In the genomic region with DNA sequence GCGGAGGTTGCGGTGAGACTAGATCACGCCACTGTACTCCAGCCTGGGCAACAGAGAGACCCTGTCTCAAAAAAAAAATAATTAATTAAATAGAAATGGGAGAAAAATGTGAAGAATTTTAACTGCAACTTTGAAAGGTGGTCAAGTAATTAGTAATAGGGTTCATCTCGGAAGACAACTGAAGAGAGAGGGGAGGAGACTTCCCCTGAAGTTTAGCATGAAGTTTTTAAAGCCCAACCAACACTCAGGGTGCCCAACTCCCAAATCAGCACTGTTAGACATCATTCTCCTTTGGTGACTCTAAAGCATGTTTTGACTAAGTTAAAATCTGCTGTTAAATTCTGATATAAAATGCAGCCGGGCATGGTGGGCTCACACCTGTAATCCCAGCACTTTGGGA, we compare ENCODE assay signal across 14 cellular contexts. TPM values are rescaled to one million over a fixed set of nuclear protein-coding genes. Genes with fewer than 3 reads are reported as not detected.
DNase-seq lines count a peak whose midpoint lies in the region; ATAC-seq and TF ChIP-seq lines count a peak whose summit lies in the region.
"Had no signal": no experiment of that assay in that cellular context is flagged by ENCODE, and none has a peak within 500 bp of the region (broad histone marks: within the 10 kb centered on the region; RNA-seq: fewer than 3 reads in every experiment).

No MANE protein-coding gene starts in this region.

- peaks cover 37% of the 10 kb centered on the region for H3K36me3 Mint-ChIP-seq in CD4-positive, alpha-beta T cell (ENCODE audit: low read depth)
- H3K36me3 Mint-ChIP-seq in WTC11 (peaks cover 25% of the 10 kb centered on the region), immature natural killer cell (peaks cover 0 to 4% (median 4%) of the 10 kb centered on the region in 3 donors)

- POLR2A ChIA-PET in CD4-positive, alpha-beta T cell (lab: Charles Lee) = interaction anchor here (1.1 to 4.3 kb wide), 4 partner anchors 10 to 208 kb away, joined by 3 to 42 read pairs (median 18); a partner anchor contains a TSS
- POLR2A ChIA-PET in WTC11 (lab: Charles Lee) = no interaction called here

- no peak overlapping the region for H3K27ac ChIP-seq in CD4-positive, alpha-beta T cell (ENCODE audit: low read depth, low read length)

- peaks cover 8% of the 10 kb centered on the region for H3K36me3 ChIP-seq in H7 (replicated peaks; ENCODE audit: control insufficient read depth, insufficient read depth, low read length)

- H3K27me3 ChIP-seq in CD4-positive, alpha-beta T cell (ENCODE audit: control insufficient read depth, insufficient read depth, low read length) = no peaks in the 10 kb centered on the region
- H3K27me3 ChIP-seq in H7 (ENCODE audit: control insufficient read depth, insufficient read depth, low read length) = no peaks in the 10 kb centered on the region

- peak overlapping the region; percentile 48 for H3K4me3 Mint-ChIP-seq in CD4-positive, alpha-beta T cell
- H3K4me3 Mint-ChIP-seq in WTC11 (peak overlapping the region; percentile 98), immature natural killer cell (peak overlapping the region in 3 of 5 donors; percentile 17 to 36 (median 32))

- no peaks in the 10 kb centered on the region for H3K9me3 Mint-ChIP-seq in CD4-positive, alpha-beta T cell
- H3K9me3 Mint-ChIP-seq in WTC11 (no peaks in the 10 kb centered on the region), immature natural killer cell (no peaks in the 10 kb centered on the region)

- CTCF ChIA-PET in CD4-positive, alpha-beta T cell (lab: Charles Lee) = interaction anchor here (1.0 to 2.4 kb wide), 5 partner anchors 20 to 208 kb away, joined by 3 to 8 read pairs (median 5); a partner anchor contains a TSS
- CTCF ChIA-PET in WTC11 (lab: Charles Lee) = interaction anchor here (2.1 to 2.3 kb wide), 5 partner anchors 17 to 118 kb away, joined by 4 to 19 read pairs (median 18); no protein-coding TSS in a partner anchor

- ATAC-seq in CD4-positive, alpha-beta T cell (ENCODE audit: poor library complexity) = no peak
- ATAC-seq in WTC11 (no peak), HG02970 (IDR thresholded peaks at IDR 0.05; ENCODE audit: low FRiP score, unreplicated experiment) (no peak)

- H3K27me3 Mint-ChIP-seq in CD4-positive, alpha-beta T cell = no peaks in the 10 kb centered on the region
- H3K27me3 Mint-ChIP-seq in WTC11 (ENCODE audit: low read depth) (no peaks in the 10 kb centered on the region), immature natural killer cell (ENCODE audit: low read depth in 3 of 3) (peaks cover 13 to 16% (median 14%) of the 10 kb centered on the region in 3 donors)
- H3K27me3 Mint-ChIP-seq: CD4-positive, alpha-beta memory T cell had no signal

- DNase-seq in CD4-positive, alpha-beta T cell = no peak
- peak; percentile 38 for DNase-seq in H7
- no peak for DNase-seq in WTC11 (ENCODE audit: low spot score)
- no peak for DNase-seq in immature natural killer cell
- DNase-seq in ureter (ENCODE audit: low spot score) = no peak
- DNase-seq in effector CD4-positive, alpha-beta T cell = no peak
- no peak for DNase-seq in NAMALWA (ENCODE audit: low spot score)
- DNase-seq: activated CD8-positive, alpha-beta memory T cell treated with anti-CD3 and anti-CD28 coated beads for 24 hours; activated naive CD4-positive, alpha-beta T cell treated with Interleukin-2 at 50 U/mL for 16 hours; CD4-positive, alpha-beta memory T cell; kidney; NCI-H1048 had no signal

- H3K4me3 ChIP-seq in H7 (ENCODE audit: insufficient read depth, low read depth, low read length) = peak overlapping the region; percentile 99; the same call in 1 of the 2 replicates

- intact Hi-C loops in CD4-positive, alpha-beta T cell (cut with DNase I, micrococcal nuclease) = loop anchor here (5.0 to 10.0 kb wide), 7 partner anchors 60 to 1702 kb away; a partner anchor contains a TSS

- H3K4me1 Mint-ChIP-seq in CD4-positive, alpha-beta T cell (ENCODE audit: low read depth) = peaks cover 24% of the 10 kb centered on the region
- H3K4me1 Mint-ChIP-seq in WTC11 (peaks cover 20% of the 10 kb centered on the region), immature natural killer cell (peaks cover 33 to 34% of the 10 kb centered on the region in 2 donors)

- no peak for TF ChIP-seq CTCF in CD4-positive, alpha-beta T cell (IDR thresholded peaks at IDR 0.05)
- no peak for TF ChIP-seq CTCF in WTC11 (IDR thresholded peaks at IDR 0.05)

- no peak overlapping the region for H3K27ac Mint-ChIP-seq in CD4-positive, alpha-beta T cell
- no peak overlapping the region; the same call in 1 of the 2 replicates for H3K27ac Mint-ChIP-seq in WTC11
- H3K27ac Mint-ChIP-seq in immature natural killer cell = peak overlapping the region in 1 of 6 donors; percentile 64

- no peaks in the 10 kb centered on the region for H3K9me3 ChIP-seq in CD4-positive, alpha-beta T cell (ENCODE audit: control insufficient read depth, low read length)

TF ChIP-seq in WTC11, 78 proteins besides CTCF, POLR2A, EP300 and RAD21:
- TF ChIP-seq IRF2 (CRISPR knock-in tag; IDR thresholded peaks at IDR 0.05; ENCODE audit: borderline replicate concordance, low read depth) (no peak), GTF2I (CRISPR knock-in tag; conservative IDR thresholded peaks at IDR 0.05) (no peak), GRHL2 (CRISPR knock-in tag; IDR thresholded peaks at IDR 0.05; ENCODE audit: insufficient replicate concordance, severe bottlenecking) (no peak), EMX1 (CRISPR knock-in tag; IDR thresholded peaks at IDR 0.05) (no peak)
- TF ChIP-seq, protein P1, sequence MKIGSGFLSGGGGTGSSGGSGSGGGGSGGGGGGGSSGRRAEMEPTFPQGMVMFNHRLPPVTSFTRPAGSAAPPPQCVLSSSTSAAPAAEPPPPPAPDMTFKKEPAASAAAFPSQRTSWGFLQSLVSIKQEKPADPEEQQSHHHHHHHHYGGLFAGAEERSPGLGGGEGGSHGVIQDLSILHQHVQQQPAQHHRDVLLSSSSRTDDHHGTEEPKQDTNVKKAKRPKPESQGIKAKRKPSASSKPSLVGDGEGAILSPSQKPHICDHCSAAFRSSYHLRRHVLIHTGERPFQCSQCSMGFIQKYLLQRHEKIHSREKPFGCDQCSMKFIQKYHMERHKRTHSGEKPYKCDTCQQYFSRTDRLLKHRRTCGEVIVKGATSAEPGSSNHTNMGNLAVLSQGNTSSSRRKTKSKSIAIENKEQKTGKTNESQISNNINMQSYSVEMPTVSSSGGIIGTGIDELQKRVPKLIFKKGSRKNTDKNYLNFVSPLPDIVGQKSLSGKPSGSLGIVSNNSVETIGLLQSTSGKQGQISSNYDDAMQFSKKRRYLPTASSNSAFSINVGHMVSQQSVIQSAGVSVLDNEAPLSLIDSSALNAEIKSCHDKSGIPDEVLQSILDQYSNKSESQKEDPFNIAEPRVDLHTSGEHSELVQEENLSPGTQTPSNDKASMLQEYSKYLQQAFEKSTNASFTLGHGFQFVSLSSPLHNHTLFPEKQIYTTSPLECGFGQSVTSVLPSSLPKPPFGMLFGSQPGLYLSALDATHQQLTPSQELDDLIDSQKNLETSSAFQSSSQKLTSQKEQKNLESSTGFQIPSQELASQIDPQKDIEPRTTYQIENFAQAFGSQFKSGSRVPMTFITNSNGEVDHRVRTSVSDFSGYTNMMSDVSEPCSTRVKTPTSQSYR (CRISPR knock-in tag; IDR thresholded peaks at IDR 0.05) = no peak

RNA-seq across cellular contexts. Expression of a gene that starts 1.5 kb away (rescaled TPM):
- 100 to 1,000 TPM; 201 to 217 TPM for total RNA-seq in CD4-positive, alpha-beta T cell
- total RNA-seq in H7 (2014; rRNA removed; shearing (Covaris generic)) = 220 and 262 TPM in 2 replicates
- total RNA-seq in WTC11 (2021) (265 to 276 TPM (median 269 TPM) in 3 replicates), ureter (381 TPM)
- 100 to 1,000 TPM; 106 to 146 (median 134) TPM for polyA plus RNA-seq in immature natural killer cell

RNA-seq across cellular contexts. Expression of a gene that starts 28.5 kb away (rescaled TPM):
- under 1 TPM in 1 of 2 experiments, not detected in 1; 0.41 TPM for total RNA-seq in CD4-positive, alpha-beta T cell
- 0.14 and 0.26 TPM in 2 replicates for total RNA-seq in H7 (2014; rRNA removed; shearing (Covaris generic))
- 0.66 to 1.1 TPM (median 0.71 TPM) in 3 replicates for total RNA-seq in WTC11 (2021)
- under 1 TPM in 1 of 3 donors, not detected in 2; 0.47 TPM for polyA plus RNA-seq in immature natural killer cell
- 11.9 TPM for total RNA-seq in ureter
- total RNA-seq: G401 had no signal
- polyA plus RNA-seq: CD4-positive, alpha-beta memory T cell had no signal

Comparison
In these comparisons a context has a peak if more than half of its experiments do, and no peak if none do; other contexts are left out.
1. H3K4me3 Mint-ChIP-seq: peak in every context shown above with its lines; median percentile 98 in WTC11; 48 in CD4-positive, alpha-beta T cell; 32 in immature natural killer cell.